In genomic region chr7:57339198-57339944, GRCh38 we compare ENCODE assay signal across 7 cellular contexts.
"Had no signal": no experiment of that assay in that cellular context is flagged by ENCODE, and none has a peak within 500 bp of the region (broad histone marks: within the 10 kb centered on the region; RNA-seq: fewer than 3 reads in every experiment).

No MANE protein-coding gene starts in this region.

- H3K27ac ChIP-seq: HL-60 had no signal

- H3K4me1 Mint-ChIP-seq: GM23338, H9 had no signal

- H3K4me3 ChIP-seq: GM23338, K562 had no signal

- H3K27ac Mint-ChIP-seq: GM23338, H9 had no signal

- H3K4me3 Mint-ChIP-seq: GM23338, H9 had no signal

- ATAC-seq: GM23338, K562 had no signal

- H3K4me2 ChIP-seq: GM23338 had no signal

- DNase-seq: H9, HCEC 1CT, IMR-90, KG1 had no signal
